Comparison of ENCODE assay signal across 1 cellular context in genomic region chr22:42070517-42071422, GRCh38.
TF ChIP-seq lines count a peak whose summit lies in the region.

TSS of gene NAGA (minus strand) at chr22:42070812. CDS start at chr22:42070297, 515 bp downstream.

TF ChIP-seq in HepG2, 621 proteins besides CTCF, POLR2A, EP300 and RAD21 (continued from another document and continues in another):
- TF ChIP-seq FOXP4 (CRISPR knock-in tag; IDR thresholded peaks at IDR 0.05) (no peak; the same call in 1 of the 2 replicates), MAFG (CRISPR knock-in tag; IDR thresholded peaks at IDR 0.05) (no peak), ZNF101 (CRISPR knock-in tag; IDR thresholded peaks at IDR 0.05; ENCODE audit: borderline replicate concordance, low read depth) (0 out of 2 replicates have a peak, but pooled peaks have one; percentile 93), ZHX2 (IDR thresholded peaks at IDR 0.05; ENCODE audit: low read depth) (peak; percentile 43; the same call in 1 of the 2 replicates), ZHX2 (CRISPR knock-in tag; IDR thresholded peaks at IDR 0.05; ENCODE audit: borderline replicate concordance) (no peak; the same call in 1 of the 2 replicates), CEBPG (CRISPR knock-in tag; IDR thresholded peaks at IDR 0.05) (no peak), SYNCRIP (IDR thresholded peaks at IDR 0.05; ENCODE audit: insufficient read depth, low read depth, low read length) (no peak), KDM4B (CRISPR knock-in tag; IDR thresholded peaks at IDR 0.05) (no peak), ZNF589 (CRISPR knock-in tag; conservative IDR thresholded peaks at IDR 0.05) (peak; percentile 76; the same call in 1 of the 2 replicates), SMAD9 (CRISPR knock-in tag; IDR thresholded peaks at IDR 0.05) (peak; percentile 91), ZNF280B (CRISPR knock-in tag; IDR thresholded peaks at IDR 0.05; ENCODE audit: borderline replicate concordance) (peak; percentile 90), TBL1XR1 (IDR thresholded peaks at IDR 0.05; ENCODE audit: borderline replicate concordance, low read length, partially characterized antibody) (no peak), REXO4 (CRISPR knock-in tag; IDR thresholded peaks at IDR 0.05; ENCODE audit: borderline replicate concordance) (no peak), NFRKB (IDR thresholded peaks at IDR 0.05) (no peak), REL (CRISPR knock-in tag; conservative IDR thresholded peaks at IDR 0.05) (0 out of 2 replicates have a peak, but pooled peaks have one; percentile 72), ZBTB10 (CRISPR knock-in tag; IDR thresholded peaks at IDR 0.05; ENCODE audit: borderline replicate concordance) (no peak; the same call in 1 of the 2 replicates), ZNF10 (CRISPR knock-in tag; IDR thresholded peaks at IDR 0.05; ENCODE audit: borderline replicate concordance, low read depth) (no peak), ZNF235 (CRISPR knock-in tag; IDR thresholded peaks at IDR 0.05; ENCODE audit: borderline replicate concordance) (peak; percentile 80; the same call in 1 of the 2 replicates), RELA (CRISPR knock-in tag; IDR thresholded peaks at IDR 0.05) (0 out of 2 replicates have a peak, but pooled peaks have one; percentile 37), SUZ12 (IDR thresholded peaks at IDR 0.05; ENCODE audit: low read depth, low read length) (no peak), ZSCAN20 (CRISPR knock-in tag; IDR thresholded peaks at IDR 0.05; ENCODE audit: borderline replicate concordance) (no peak), ZFAT (CRISPR knock-in tag; conservative IDR thresholded peaks at IDR 0.05) (no peak), ARNT2 (CRISPR knock-in tag; IDR thresholded peaks at IDR 0.05; ENCODE audit: low read depth) (peak; percentile 42; the same call in 1 of the 2 replicates), ZNF143 (CRISPR knock-in tag; IDR thresholded peaks at IDR 0.05) (peak; percentile 36; the same call in 1 of the 2 replicates), MNT (IDR thresholded peaks at IDR 0.05) (no peak), ISL2 (CRISPR knock-in tag; IDR thresholded peaks at IDR 0.05) (0 out of 2 replicates have a peak, but pooled peaks have one; percentile 44), ZNF382 (CRISPR knock-in tag; IDR thresholded peaks at IDR 0.05; ENCODE audit: borderline replicate concordance) (no peak), THAP9 (CRISPR knock-in tag; IDR thresholded peaks at IDR 0.05; ENCODE audit: borderline replicate concordance) (peak; percentile 85), UBTF (CRISPR knock-in tag; IDR thresholded peaks at IDR 0.05) (peak; percentile 85), ZNF772 (CRISPR knock-in tag; IDR thresholded peaks at IDR 0.05) (peak; percentile 86; the same call in 1 of the 2 replicates), FIP1L1 (IDR thresholded peaks at IDR 0.05; ENCODE audit: borderline replicate concordance, insufficient read depth, low read depth, low read length) (no peak), ZBTB3 (CRISPR knock-in tag; IDR thresholded peaks at IDR 0.05; ENCODE audit: borderline replicate concordance, low read depth) (peak; percentile 78; the same call in 1 of the 2 replicates), ZNF576 (CRISPR knock-in tag; IDR thresholded peaks at IDR 0.05) (no peak)
